25 cellular contexts compared by ENCODE assay signal in genomic region chr5:178417391-178417811, GRCh38.
DNase-seq lines count a peak whose midpoint lies in the region; ATAC-seq, FAIRE-seq and TF ChIP-seq lines count a peak whose summit lies in the region.
"Had no signal": no experiment of that assay in that cellular context is flagged by ENCODE, and none has a peak within 500 bp of the region (broad histone marks: within the 10 kb centered on the region; RNA-seq: fewer than 3 reads in every experiment).

No MANE protein-coding gene starts in this region.

- intact Hi-C loops in K562 (cut with micrococcal nuclease) = loop anchor here (1.0 to 2.0 kb wide), 3 partner anchors 44 to 173 kb away; partner anchors contain the start of gene COL23A1

- ATAC-seq in K562 (peak; percentile 78), HG03378 (IDR thresholded peaks at IDR 0.05; ENCODE audit: unreplicated experiment) (no peak), GM21619 (IDR thresholded peaks at IDR 0.05; ENCODE audit: unreplicated experiment) (no peak)
- ATAC-seq: left lung; stimulated activated memory B cell treated with anti-CD40 and anti-IgM and Interleukin-4, amounts not matched to agents 10 μg/mL and 1 μg/mL and 100 μg/mL, for 72 hours had no signal

- POLR2A ChIA-PET in K562 (lab: Yijun Ruan, JAX) = interaction anchor here (0.6 to 0.9 kb wide), 2 partner anchors 20 to 38 kb away, joined by 3 to 4 read pairs; no protein-coding TSS in a partner anchor

- peaks cover 73% of the 10 kb centered on the region for H3K4me1 Mint-ChIP-seq in nephron progenitor cell

- H4K20me1 ChIP-seq in BLaER1 treated with 17β-estradiol and CSF1 and Interleukin-3, amounts not matched to agents 10 nM and 100 nM = peaks cover 0 to 14% (median 0%) of the 10 kb centered on the region in 11 experiments; a peak in 1 of 22 replicates
- H4K20me1 ChIP-seq in K562 (replicated peaks; ENCODE audit: control insufficient read depth, insufficient read depth, low read length) = peaks cover 9% of the 10 kb centered on the region; the same call in 1 of the 2 replicates

- H3K27me3 Mint-ChIP-seq in nephron progenitor cell (ENCODE audit: low read depth, poor library complexity) = peaks cover 5% of the 10 kb centered on the region
- H3K27me3 Mint-ChIP-seq: stimulated activated memory B cell treated with anti-CD40 and anti-IgM and Interleukin-4, amounts not matched to agents 10 μg/mL and 1 μg/mL and 100 μg/mL, for 72 hours had no signal

- peak; percentile 72 to 86 for TF ChIP-seq RAD21 in K562 (CRISPR knock-in tag; conservative IDR thresholded peaks at IDR 0.05 in 1 of 2, IDR thresholded peaks at IDR 0.05 in 1 of 2)

- peak overlapping the region; percentile 52 to 81 (median 73) for H3K4me2 ChIP-seq in BLaER1 treated with 17β-estradiol and CSF1 and Interleukin-3, amounts not matched to agents 10 nM and 100 nM
- H3K4me2 ChIP-seq in K562 (ENCODE audit: insufficient read depth, low read length) = no peak overlapping the region; the same call in 1 of the 2 replicates

- H3K79me2 ChIP-seq in K562 (ENCODE audit: control insufficient read depth, insufficient read depth, low read length) = no peaks in the 10 kb centered on the region

- TF ChIP-seq CTCF in K562 (IDR thresholded peaks at IDR 0.05 in 2 of 3, conservative IDR thresholded peaks at IDR 0.05 in 1 of 3; ENCODE audit: insufficient read depth in 2 of 3, low read depth in 1 of 3, low read length in 3 of 3) (peak; percentile 29 to 70 (median 57)), nephron progenitor cell (IDR thresholded peaks at IDR 0.05) (no peak)

- 84% methylated on average over 13 of the region's 13 CpGs for WGBS in HUES64
- 2% methylated on average over 13 of the region's 13 CpGs for WGBS in K562 (ENCODE audit: insufficient coverage, low coverage, missing lambda C conversion rate)

- peaks cover 0 to 18% (median 0%) of the 10 kb centered on the region in 11 experiments; a peak in 3 of 22 replicates for H3K27me3 ChIP-seq in BLaER1 treated with 17β-estradiol and CSF1 and Interleukin-3, amounts not matched to agents 10 nM and 100 nM
- H3K27me3 ChIP-seq in HUES64 (ENCODE audit: insufficient read depth, low read length) = no peaks in the 10 kb centered on the region
- H3K27me3 ChIP-seq in K562 (ENCODE audit: control insufficient read depth in 2 of 2, insufficient read depth in 2 of 2, low read length in 2 of 2) = peaks cover 7 to 42% of the 10 kb centered on the region in 2 experiments; a peak in 3 of 5 replicates
- H3K27me3 ChIP-seq: adrenal gland, uterus had no signal

- peaks cover 14 to 42% (median 32%) of the 10 kb centered on the region in 10 experiments for H3K4me1 ChIP-seq in BLaER1 treated with 17β-estradiol and CSF1 and Interleukin-3, amounts not matched to agents 10 nM and 100 nM
- H3K4me1 ChIP-seq in HUES64 (ENCODE audit: insufficient read depth, low read length) (peaks cover 39% of the 10 kb centered on the region), K562 (replicated peaks in 1 of 2; ENCODE audit: control insufficient read depth in 2 of 2, insufficient read depth in 2 of 2, low read length in 2 of 2) (peaks cover 11 to 12% of the 10 kb centered on the region in 2 experiments)
- H3K4me1 ChIP-seq: adrenal gland, left lung, suprapubic skin, uterus had no signal

- CTCF ChIA-PET in K562 (lab: Yijun Ruan, JAX; ENCODE audit: low intra/inter-chr PET ratio) = interaction anchor here (0.6 to 2.0 kb wide), 2 partner anchors 173 to 708 kb away, joined by 5 to 12 read pairs; partner anchors contain the start of gene COL23A1

- H2AFZ ChIP-seq in K562 (ENCODE audit: low read depth, low read length) = peak overlapping the region; percentile 11; the same call in 1 of the 2 replicates

- H3K36me3 Mint-ChIP-seq in nephron progenitor cell (ENCODE audit: low read depth) = no peaks in the 10 kb centered on the region
- H3K36me3 Mint-ChIP-seq: activated CD4-positive, alpha-beta memory T cell treated with anti-CD3 and anti-CD28 coated beads for 36 hours; stimulated activated memory B cell treated with anti-CD40 and anti-IgM and Interleukin-4, amounts not matched to agents 10 μg/mL and 1 μg/mL and 100 μg/mL, for 72 hours had no signal

- peak in 2 of 4 experiments; percentile 67 to 74 for DNase-seq in K562 (ENCODE audit: extremely low read depth in 1 of 4, low spot score in 3 of 4)
- DNase-seq in nephron progenitor cell = no peak
- no peak for DNase-seq in caudate nucleus (lab: John Stamatoyannopoulos, UW)
- no peak for DNase-seq in NOMO-1 (lab: John Stamatoyannopoulos, UW; ENCODE audit: unreplicated experiment in 2 of 2)
- DNase-seq: activated CD4-positive, alpha-beta memory T cell treated with anti-CD3 and anti-CD28 coated beads for 36 hours; activated CD4-positive, CD25-positive, alpha-beta regulatory T cell; activated effector memory CD4-positive, alpha-beta T cell treated with anti-CD3 and anti-CD28 coated beads, Interleukin-2, amount 50 U/mL, for 16 hours; Karpas-422; left lung; NCI-H2029; NCI-H2227 treated with DMSO at 0.1 percent for 48 hours; NCI-H774; small intestine; T-helper 2 cell; uterus had no signal

- H3K27ac Mint-ChIP-seq in nephron progenitor cell = peak overlapping the region; percentile 65
- H3K27ac Mint-ChIP-seq: activated CD4-positive, alpha-beta memory T cell treated with anti-CD3 and anti-CD28 coated beads for 36 hours; dendritic cell treated with granulocyte-macrophage colony-stimulating factor and Interleukin-4, amounts not matched to agents 40 ng/mL and 50 ng/mL, for 4 days; stimulated activated memory B cell treated with anti-CD40 and anti-IgM and Interleukin-4, amounts not matched to agents 10 μg/mL and 1 μg/mL and 100 μg/mL, for 72 hours had no signal

- H3K9me1 ChIP-seq in K562 (ENCODE audit: control insufficient read depth, insufficient read depth, low read length) = no peaks in the 10 kb centered on the region

- in situ Hi-C loops in K562 (cut with MboI) = no loop called here

- TF ChIP-seq POLR2A in K562 (conservative IDR thresholded peaks at IDR 0.05) = no peak

- H3K9me3 ChIP-seq in BLaER1 treated with 17β-estradiol and CSF1 and Interleukin-3, amounts not matched to agents 10 nM and 100 nM (replicated peaks in 1 of 11) = no peaks in the 10 kb centered on the region
- H3K9me3 ChIP-seq in HUES64 (ENCODE audit: insufficient read depth, low read depth, low read length) = no peaks in the 10 kb centered on the region
- no peaks in the 10 kb centered on the region for H3K9me3 ChIP-seq in K562 (replicated peaks; ENCODE audit: control insufficient read depth, insufficient read depth, low read depth, low read length)
- H3K9me3 ChIP-seq: adrenal gland, left lung, suprapubic skin, uterus had no signal

- H3K27ac ChIP-seq in BLaER1 treated with 17β-estradiol and CSF1 and Interleukin-3, amounts not matched to agents 10 nM and 100 nM = no peak overlapping the region
- H3K27ac ChIP-seq in HUES64 (ENCODE audit: low read depth, low read length) (0 out of 2 replicates have a peak overlapping the region, but pooled peaks have one; percentile 2), K562 (ENCODE audit: extremely low read depth, low read depth, low read length) (no peak overlapping the region), caudate nucleus (ENCODE audit: low read depth, low read length) (no peak overlapping the region)
- H3K27ac ChIP-seq: adrenal gland, C4-2B, left lung, suprapubic skin, uterus had no signal

- H3K4me3 Mint-ChIP-seq in nephron progenitor cell = no peak overlapping the region
- H3K4me3 Mint-ChIP-seq: activated CD4-positive, alpha-beta memory T cell treated with anti-CD3 and anti-CD28 coated beads for 36 hours; dendritic cell treated with granulocyte-macrophage colony-stimulating factor and Interleukin-4, amounts not matched to agents 40 ng/mL and 50 ng/mL, for 4 days; stimulated activated memory B cell treated with anti-CD40 and anti-IgM and Interleukin-4, amounts not matched to agents 10 μg/mL and 1 μg/mL and 100 μg/mL, for 72 hours had no signal

- peak; percentile 73 for FAIRE-seq in K562 (lab: Jason Lieb, UNC)
- FAIRE-seq: D721Med, small intestine had no signal

- BruUV-seq in K562 (replicated peaks; lab: Mats Ljungman, UMichigan) = no TSS peak

- H3K4me3 ChIP-seq in BLaER1 treated with 17β-estradiol and CSF1 and Interleukin-3, amounts not matched to agents 10 nM and 100 nM = no peak overlapping the region
- H3K4me3 ChIP-seq in HUES64 (ENCODE audit: low read length) (no peak overlapping the region), K562 (no peak overlapping the region)
- H3K4me3 ChIP-seq: adrenal gland, left lung, suprapubic skin, uterus had no signal

- TF ChIP-seq EP300 in K562 (IDR thresholded peaks at IDR 0.05; ENCODE audit: low read length) = peak; percentile 93

- no peaks in the 10 kb centered on the region for H3K9me3 Mint-ChIP-seq in nephron progenitor cell
- H3K9me3 Mint-ChIP-seq: activated CD4-positive, alpha-beta memory T cell treated with anti-CD3 and anti-CD28 coated beads for 36 hours; dendritic cell treated with granulocyte-macrophage colony-stimulating factor and Interleukin-4, amounts not matched to agents 40 ng/mL and 50 ng/mL, for 4 days; stimulated activated memory B cell treated with anti-CD40 and anti-IgM and Interleukin-4, amounts not matched to agents 10 μg/mL and 1 μg/mL and 100 μg/mL, for 72 hours had no signal

- no peaks in the 10 kb centered on the region for H3K36me3 ChIP-seq in BLaER1 treated with 17β-estradiol and CSF1 and Interleukin-3, amounts not matched to agents 10 nM and 100 nM
- no peaks in the 10 kb centered on the region for H3K36me3 ChIP-seq in HUES64 (ENCODE audit: insufficient read depth, low read length)
- H3K36me3 ChIP-seq in K562 (ENCODE audit: control insufficient read depth, insufficient read depth, low read length) = no peaks in the 10 kb centered on the region
- H3K36me3 ChIP-seq: adrenal gland, left lung, suprapubic skin, uterus had no signal

- no peak overlapping the region; a peak in 2 of 22 replicates for H3K9ac ChIP-seq in BLaER1 treated with 17β-estradiol and CSF1 and Interleukin-3, amounts not matched to agents 10 nM and 100 nM
- H3K9ac ChIP-seq in HUES64 (ENCODE audit: low read depth, low read length) (no peak overlapping the region), K562 (ENCODE audit: insufficient read depth in 1 of 2, low read depth in 2 of 2, low read length in 2 of 2) (peak overlapping the region in 1 of 2 experiments; percentile 43; a peak in 1 of 4 replicates)

TF ChIP-seq in K562, 482 proteins besides CTCF, POLR2A, EP300 and RAD21 (continues in another document):
- no peak for TF ChIP-seq NFIX (CRISPR knock-in tag; IDR thresholded peaks at IDR 0.05; ENCODE audit: low read depth)
- TF ChIP-seq, protein P1, sequence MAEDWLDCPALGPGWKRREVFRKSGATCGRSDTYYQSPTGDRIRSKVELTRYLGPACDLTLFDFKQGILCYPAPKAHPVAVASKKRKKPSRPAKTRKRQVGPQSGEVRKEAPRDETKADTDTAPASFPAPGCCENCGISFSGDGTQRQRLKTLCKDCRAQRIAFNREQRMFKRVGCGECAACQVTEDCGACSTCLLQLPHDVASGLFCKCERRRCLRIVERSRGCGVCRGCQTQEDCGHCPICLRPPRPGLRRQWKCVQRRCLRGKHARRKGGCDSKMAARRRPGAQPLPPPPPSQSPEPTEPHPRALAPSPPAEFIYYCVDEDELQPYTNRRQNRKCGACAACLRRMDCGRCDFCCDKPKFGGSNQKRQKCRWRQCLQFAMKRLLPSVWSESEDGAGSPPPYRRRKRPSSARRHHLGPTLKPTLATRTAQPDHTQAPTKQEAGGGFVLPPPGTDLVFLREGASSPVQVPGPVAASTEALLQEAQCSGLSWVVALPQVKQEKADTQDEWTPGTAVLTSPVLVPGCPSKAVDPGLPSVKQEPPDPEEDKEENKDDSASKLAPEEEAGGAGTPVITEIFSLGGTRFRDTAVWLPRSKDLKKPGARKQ (CRISPR knock-in tag; IDR thresholded peaks at IDR 0.05) = no peak
